In the genomic region with DNA sequence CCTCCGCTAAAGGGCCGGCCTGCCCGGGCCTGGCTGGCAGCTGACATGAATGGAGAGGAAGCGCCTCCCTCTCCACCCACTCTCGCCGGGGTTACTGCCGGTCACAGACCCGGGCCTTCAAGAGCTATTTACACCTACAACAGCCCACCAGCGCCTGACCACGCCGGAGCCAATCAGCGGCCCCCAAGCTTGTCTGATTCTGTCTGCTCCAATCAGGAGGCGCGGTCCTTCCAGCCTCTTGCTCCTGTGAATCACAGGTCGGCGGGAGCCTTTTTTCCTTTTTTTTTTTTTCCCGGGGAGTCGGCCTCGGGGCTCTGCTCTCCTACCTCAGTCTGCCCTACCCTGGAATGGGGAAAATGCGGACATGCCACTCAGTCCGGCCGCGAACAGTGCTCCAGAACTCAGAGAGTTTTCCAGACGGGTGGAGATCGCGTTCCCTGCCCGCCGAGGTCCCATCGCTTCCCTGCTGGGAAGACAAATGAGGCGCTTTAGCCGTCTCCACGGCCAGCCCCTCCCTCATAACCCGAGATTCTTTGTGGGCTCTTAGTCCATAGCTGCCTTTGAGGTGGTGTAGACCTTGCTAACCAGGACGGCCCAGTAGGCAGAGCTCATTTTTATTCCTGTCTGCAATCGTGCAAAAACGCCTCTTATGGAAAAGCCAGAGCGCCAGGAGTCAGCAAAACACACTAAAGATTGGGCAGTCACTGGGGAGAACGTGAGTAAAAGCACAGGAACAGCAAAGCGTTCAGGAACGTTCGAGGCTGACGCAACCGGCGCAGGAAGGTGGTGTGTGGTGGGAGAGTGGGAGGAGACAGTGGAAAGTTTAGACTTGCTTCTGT, we compare ENCODE assay signal across 7 cellular contexts. TPM values are rescaled to one million over a fixed set of nuclear protein-coding genes. Genes with fewer than 3 reads are reported as not detected.
DNase-seq lines count a peak whose midpoint lies in the region; ATAC-seq lines count a peak whose summit lies in the region.

No MANE protein-coding gene starts in this region.

- peak; percentile 89 for ATAC-seq in GM18508 (IDR thresholded peaks at IDR 0.05; ENCODE audit: insufficient read depth, unreplicated experiment)
- ATAC-seq in HG02973 (IDR thresholded peaks at IDR 0.05; ENCODE audit: unreplicated experiment) = peak; percentile 92

- DNase-seq in NCI-H1930 (lab: John Stamatoyannopoulos, UW) = peak; percentile 84 to 90
- peak; percentile 72 for DNase-seq in T-helper 9 cell
- DNase-seq in astrocyte of the hippocampus (ENCODE audit: low read depth, low spot score) = peak; percentile 100
- peak; percentile 97 to 98 for DNase-seq in hippocampal formation (lab: John Stamatoyannopoulos, UW)
- DNase-seq in renal cortical epithelial cell (ENCODE audit: low read depth) = peak; percentile 99

RNA-seq across cellular contexts. Expression of gene SCD, which starts 26.5 kb away (rescaled TPM):
- total RNA-seq in renal cortical epithelial cell = 44.7 and 189 TPM in 2 replicates

RNA-seq across cellular contexts. Expression of gene PKD2L1, which starts 43.5 kb away (rescaled TPM):
- total RNA-seq in renal cortical epithelial cell = not detected in 2 replicates

Comparison
In these comparisons a context has a peak if more than half of its experiments do, and no peak if none do; other contexts are left out.
1. Peak in every context shown above with its lines: DNase-seq and ATAC-seq.